Comparison of ENCODE assay signal across 28 cellular contexts in the genomic region with DNA sequence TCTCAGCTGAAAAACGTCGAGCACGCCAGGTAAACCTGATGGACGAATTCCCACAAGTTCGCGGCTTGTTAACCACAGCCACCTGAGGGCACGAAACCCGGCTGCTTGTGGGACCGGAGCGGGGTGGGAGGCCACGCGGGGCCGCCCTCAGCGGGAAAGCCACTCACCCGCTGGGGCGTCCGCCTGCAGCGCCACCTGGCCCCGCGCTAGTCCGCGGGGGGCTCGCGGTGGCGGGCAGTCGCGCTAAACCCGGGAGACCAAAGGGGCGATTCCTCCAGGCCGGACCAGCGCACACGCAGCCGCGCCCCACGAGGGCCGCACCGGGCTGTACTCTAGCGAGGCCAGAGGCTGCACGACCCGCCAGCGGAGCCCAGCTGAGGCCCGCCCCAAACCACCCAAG. TPM values are rescaled to one million over a fixed set of nuclear protein-coding genes. Genes with fewer than 3 reads are reported as not detected.
A peak's percentile ranks its signal among the peaks of the same experiment; 100 is the strongest.
DNase-seq lines count a peak whose midpoint lies in the region; ATAC-seq and TF ChIP-seq lines count a peak whose summit lies in the region.
"Had no signal": no experiment of that assay in that cellular context is flagged by ENCODE, and none has a peak within 500 bp of the region (broad histone marks: within the 10 kb centered on the region; RNA-seq: fewer than 3 reads in every experiment).

No MANE protein-coding gene starts in this region.

- no peaks in the 10 kb centered on the region for H3K9me3 ChIP-seq in breast epithelium
- no peaks in the 10 kb centered on the region for H3K9me3 ChIP-seq in lower lobe of right lung
- no peaks in the 10 kb centered on the region for H3K9me3 ChIP-seq in upper lobe of right lung
- no peaks in the 10 kb centered on the region for H3K9me3 ChIP-seq in MG63
- H3K9me3 ChIP-seq: left ventricle myocardium inferior, ovary had no signal

- H3K4me1 Mint-ChIP-seq in MCF 10A (ENCODE audit: insufficient read depth, unreplicated experiment): peaks cover 23% of the 10 kb centered on the region
- H3K4me1 Mint-ChIP-seq: activated naive CD4-positive, alpha-beta T cell treated with anti-CD3 and anti-CD28 coated beads, Interleukin-2, amount 10 ng/mL, durations not matched to agents 7 days and 5 days; natural killer cell; stimulated activated naive CD8-positive, alpha-beta T cell treated with anti-CD3 and anti-CD28 coated beads, Interleukin-15, amount 100 ng/mL, for 72 hours had no signal

- TF ChIP-seq CTCF in breast epithelium (IDR thresholded peaks at IDR 0.05): no peak
- TF ChIP-seq CTCF in MCF 10A (IDR thresholded peaks at IDR 0.05; ENCODE audit: unreplicated experiment): no peak
- TF ChIP-seq CTCF in dorsolateral prefrontal cortex (IDR thresholded peaks at IDR 0.05 in 54 of 56, conservative IDR thresholded peaks at IDR 0.05 in 2 of 56; ENCODE audit: low read depth in 1 of 56, partially characterized antibody in 56 of 56): no peak
- TF ChIP-seq CTCF in lower lobe of right lung (IDR thresholded peaks at IDR 0.05): no peak
- TF ChIP-seq CTCF in upper lobe of right lung (IDR thresholded peaks at IDR 0.05): no peak

- no peaks in the 10 kb centered on the region for H3K4me1 ChIP-seq in breast epithelium
- peaks cover 5% of the 10 kb centered on the region for H3K4me1 ChIP-seq in lower lobe of right lung
- no peaks in the 10 kb centered on the region for H3K4me1 ChIP-seq in upper lobe of right lung

- intact Hi-C loops in breast epithelium (cut with DNase I; ENCODE audit: low total_unique reads) (no loop called here), MCF 10A (cut with micrococcal nuclease) (no loop called here), dorsolateral prefrontal cortex (cut with DNase I) (no loop called here), lower lobe of right lung (cut with DNase I) (no loop called here), upper lobe of right lung (cut with DNase I) (no loop called here)

- no peak overlapping the region for H3K27ac Mint-ChIP-seq in MCF 10A (ENCODE audit: low read depth, unreplicated experiment)
- H3K27ac Mint-ChIP-seq: activated naive CD4-positive, alpha-beta T cell treated with anti-CD3 and anti-CD28 coated beads, Interleukin-2, amount 10 ng/mL, durations not matched to agents 7 days and 5 days; CD8-positive, alpha-beta memory T cell; natural killer cell; stimulated activated naive CD8-positive, alpha-beta T cell treated with anti-CD3 and anti-CD28 coated beads, Interleukin-15, amount 100 ng/mL, for 72 hours; type B pancreatic cell had no signal

- BruUV-seq in MCF 10A (replicated peaks; lab: Mats Ljungman, UMichigan): no TSS peak

- DNase-seq in breast epithelium (ENCODE audit: low spot score in 2 of 2) (no peak), MCF 10A (ENCODE audit: unreplicated experiment) (no peak), dorsolateral prefrontal cortex (no peak), lower lobe of right lung (no peak), upper lobe of right lung (no peak), MG63 (no peak), medulla oblongata (ENCODE audit: extremely low spot score) (no peak)
- DNase-seq: activated CD4-positive, alpha-beta T cell treated with anti-CD3 and anti-CD28 coated beads, Interleukin-2, amount 50 U/mL, for 1 hour; activated naive CD4-positive, alpha-beta T cell treated with anti-CD3 and anti-CD28 coated beads, Interleukin-2, amount 10 ng/mL, durations not matched to agents 7 days and 5 days; CD8-positive, alpha-beta memory T cell; central memory CD4-positive, alpha-beta T cell; dermis blood vessel endothelial cell; DMS79; glutamatergic neuron; HCEC 1CT; left ventricle myocardium inferior; midbrain; natural killer cell; NCI-H1105 treated with DMSO at 0.1 percent for 48 hours; NCI-H2081; NCI-H226; NCI-H748 treated with DMSO at 0.1 percent for 48 hours; ovary; right cardiac atrium; stimulated activated naive CD8-positive, alpha-beta T cell treated with anti-CD3 and anti-CD28 coated beads, Interleukin-15, amount 100 ng/mL, for 72 hours; T-helper 9 cell had no signal

- H3K27ac ChIP-seq in breast epithelium: no peak overlapping the region
- H3K27ac ChIP-seq in dorsolateral prefrontal cortex: no peak overlapping the region
- H3K27ac ChIP-seq in lower lobe of right lung: no peak overlapping the region
- no peak overlapping the region for H3K27ac ChIP-seq in upper lobe of right lung
- H3K27ac ChIP-seq: left ventricle myocardium inferior, ovary had no signal

- H3K9me3 Mint-ChIP-seq in MCF 10A (ENCODE audit: unreplicated experiment): peaks cover 8% of the 10 kb centered on the region
- H3K9me3 Mint-ChIP-seq: activated naive CD4-positive, alpha-beta T cell treated with anti-CD3 and anti-CD28 coated beads, Interleukin-2, amount 10 ng/mL, durations not matched to agents 7 days and 5 days; CD8-positive, alpha-beta memory T cell; natural killer cell; stimulated activated naive CD8-positive, alpha-beta T cell treated with anti-CD3 and anti-CD28 coated beads, Interleukin-15, amount 100 ng/mL, for 72 hours had no signal

- ATAC-seq in lower lobe of right lung (peak in 1 of 2 donors; percentile 16), upper lobe of right lung (peak; percentile 9), GM19395 (IDR thresholded peaks at IDR 0.05; ENCODE audit: unreplicated experiment) (no peak)
- ATAC-seq: natural killer cell; stimulated activated naive CD8-positive, alpha-beta T cell treated with anti-CD3 and anti-CD28 coated beads, Interleukin-15, amount 100 ng/mL, for 72 hours had no signal

- no peak overlapping the region for H3K4me3 Mint-ChIP-seq in MCF 10A (ENCODE audit: unreplicated experiment)
- H3K4me3 Mint-ChIP-seq: activated naive CD4-positive, alpha-beta T cell treated with anti-CD3 and anti-CD28 coated beads, Interleukin-2, amount 10 ng/mL, durations not matched to agents 7 days and 5 days; CD8-positive, alpha-beta memory T cell; natural killer cell; stimulated activated naive CD8-positive, alpha-beta T cell treated with anti-CD3 and anti-CD28 coated beads, Interleukin-15, amount 100 ng/mL, for 72 hours; type B pancreatic cell had no signal

- no peak for TF ChIP-seq POLR2A in breast epithelium (IDR thresholded peaks at IDR 0.05)

- H3K36me3 ChIP-seq in breast epithelium (no peaks in the 10 kb centered on the region), lower lobe of right lung (no peaks in the 10 kb centered on the region), upper lobe of right lung (no peaks in the 10 kb centered on the region), MG63 (no peaks in the 10 kb centered on the region)
- H3K36me3 ChIP-seq: left ventricle myocardium inferior, ovary had no signal

- POLR2A ChIA-PET in MCF 10A (lab: Yijun Ruan, JAX): interaction anchor here (1.2 kb wide), 1 partner anchor 10 kb away, joined by 3 read pairs; no protein-coding TSS in a partner anchor

- H3K36me3 Mint-ChIP-seq in MCF 10A (ENCODE audit: insufficient read depth, unreplicated experiment): no peaks in the 10 kb centered on the region
- H3K36me3 Mint-ChIP-seq: activated naive CD4-positive, alpha-beta T cell treated with anti-CD3 and anti-CD28 coated beads, Interleukin-2, amount 10 ng/mL, durations not matched to agents 7 days and 5 days; natural killer cell; type B pancreatic cell had no signal

- H3K27me3 ChIP-seq in breast epithelium (no peaks in the 10 kb centered on the region), dorsolateral prefrontal cortex (peaks cover 0 to 39% (median 17%) of the 10 kb centered on the region in 45 donors), lower lobe of right lung (ENCODE audit: low read depth) (peaks cover 20% of the 10 kb centered on the region), upper lobe of right lung (peaks cover 22% of the 10 kb centered on the region), MG63 (no peaks in the 10 kb centered on the region)
- H3K27me3 ChIP-seq: ovary had no signal

- H3K4me3 ChIP-seq in breast epithelium (peak overlapping the region in 2 of 3 donors; percentile 13 to 32), dorsolateral prefrontal cortex (peak overlapping the region in 31 of 59 donors; percentile 1 to 51 (median 34)), lower lobe of right lung (peak overlapping the region; percentile 18), upper lobe of right lung (no peak overlapping the region), MG63 (no peak overlapping the region)
- H3K4me3 ChIP-seq: left ventricle myocardium inferior, ovary had no signal

- CTCF ChIA-PET in MCF 10A (lab: Yijun Ruan, JAX): interaction anchor here (0.6 to 4.4 kb wide), 3 partner anchors 138 to 662 kb away, joined by 3 to 39 read pairs (median 6); no protein-coding TSS in a partner anchor

- H3K27me3 Mint-ChIP-seq in MCF 10A (ENCODE audit: insufficient read depth, unreplicated experiment): no peaks in the 10 kb centered on the region

RNA-seq across cellular contexts. Expression of gene CFAP161, which starts 15.7 kb away (rescaled TPM):
- total RNA-seq in breast epithelium (1 to 10 TPM in 1 of 3 donors, under 1 TPM in 1, not detected in 1; 0.66 to 1.0 TPM), MCF 10A (2022) (not detected in 2 replicates), dorsolateral prefrontal cortex (1 to 10 TPM in 102 of 120 experiments, under 1 TPM in 18; 0.40 to 7.5 (median 1.8) TPM), lower lobe of right lung (7.4 TPM), upper lobe of right lung (1.3 TPM)
- not detected in 2 replicates for total RNA-seq in MG63 (2014; rRNA removed; shearing (Covaris generic); ENCODE audit: low replicate concordance)
- total RNA-seq: CD8-positive, alpha-beta memory T cell had no signal

Comparison
In these comparisons a context has a peak if more than half of its experiments do, and no peak if none do; other contexts are left out.
1. H3K4me3 ChIP-seq: peak in breast epithelium (2 of 3), dorsolateral prefrontal cortex (31 of 59) and lower lobe of right lung (single experiment); none in upper lobe of right lung (single experiment) and MG63 (single experiment).